In the genomic region with DNA sequence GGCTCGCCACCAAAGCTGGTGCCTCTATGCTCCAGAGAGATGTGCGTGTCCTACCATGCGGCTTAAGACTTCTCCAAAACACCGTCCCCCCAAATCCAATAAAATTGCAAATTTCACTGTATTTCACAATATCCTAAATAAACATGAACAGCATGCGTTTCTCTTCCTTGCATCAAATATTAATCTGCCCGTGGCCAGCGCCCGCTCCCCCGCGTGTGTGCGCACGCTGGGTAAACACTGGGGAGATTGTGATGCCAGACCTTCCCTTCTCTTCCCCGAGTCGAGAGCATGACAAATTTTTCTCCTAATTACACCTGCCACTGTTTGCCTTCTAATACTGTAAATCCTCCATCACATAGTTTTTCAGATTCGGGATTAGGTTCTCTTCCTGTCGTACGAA, we compare ENCODE assay signal across 32 cellular contexts.
"Had no signal": no experiment of that assay in that cellular context is flagged by ENCODE, and none has a peak within 500 bp of the region (broad histone marks: within the 10 kb centered on the region; RNA-seq: fewer than 3 reads in every experiment).

No MANE protein-coding gene starts in this region.

- DNase-seq: activated CD4-positive, alpha-beta T cell treated with anti-CD3 and anti-CD28 coated beads for 48 hours; activated CD4-positive, alpha-beta T cell treated with anti-CD3 and anti-CD28 coated beads, Interleukin-2, amount 50 U/mL, for 48 hours; activated CD8-positive, alpha-beta memory T cell treated with anti-CD3 and anti-CD28 coated beads for 24 hours; activated effector memory CD4-positive, alpha-beta T cell treated with Interleukin-2 at 50 U/mL for 16 hours; activated naive CD4-positive, alpha-beta T cell treated with anti-CD3 and anti-CD28 coated beads for 36 hours; activated naive CD8-positive, alpha-beta T cell treated with anti-CD3 and anti-CD28 coated beads for 36 hours; adrenal gland; cerebellar nuclear complex; colonic mucosa; effector CD8-positive, alpha-beta T cell; gastrocnemius medialis; left cardiac atrium; midbrain; naive thymus-derived CD8-positive, alpha-beta T cell; occipital lobe; right cardiac atrium; stimulated activated naive CD4-positive, alpha-beta T cell; T-helper 9 cell; testis; transverse colon; WERI-Rb-1 had no signal

- H3K4me3 Mint-ChIP-seq: activated naive CD4-positive, alpha-beta T cell treated with anti-CD3 and anti-CD28 coated beads for 36 hours; activated naive CD8-positive, alpha-beta T cell treated with anti-CD3 and anti-CD28 coated beads for 36 hours; brain; memory B cell; naive thymus-derived CD8-positive, alpha-beta T cell; neural crest cell had no signal

- H3K4me1 ChIP-seq: adrenal gland, ascending aorta, colonic mucosa, gastrocnemius medialis, testis, transverse colon had no signal

- H3K36me3 ChIP-seq: adrenal gland, ascending aorta, cardiac muscle cell, colonic mucosa, gastrocnemius medialis, transverse colon, WERI-Rb-1 had no signal

- H2AFZ ChIP-seq: hepatocyte had no signal

- H3K27me3 ChIP-seq: adrenal gland, ascending aorta, cardiac muscle cell, colonic mucosa, testis, transverse colon had no signal

- FAIRE-seq: endometrium, keratinocyte, TTC549 had no signal

- H3K27ac Mint-ChIP-seq: activated naive CD4-positive, alpha-beta T cell treated with anti-CD3 and anti-CD28 coated beads for 36 hours; activated naive CD8-positive, alpha-beta T cell treated with anti-CD3 and anti-CD28 coated beads for 36 hours; memory B cell; naive thymus-derived CD8-positive, alpha-beta T cell had no signal

- H3K4me1 Mint-ChIP-seq: activated naive CD8-positive, alpha-beta T cell treated with anti-CD3 and anti-CD28 coated beads for 36 hours; memory B cell; neural crest cell had no signal

- H3K27ac ChIP-seq: adrenal gland, ascending aorta, cardiac muscle cell, colonic mucosa, epithelial cell of prostate, gastrocnemius medialis, hepatocyte, testis, transverse colon, WERI-Rb-1 had no signal

- H3K4me3 ChIP-seq: adrenal gland, ascending aorta, cardiac muscle cell, colonic mucosa, gastrocnemius medialis, hepatocyte, testis, transverse colon had no signal

- H3K4me2 ChIP-seq: hepatocyte had no signal

- H3K27me3 Mint-ChIP-seq: activated naive CD8-positive, alpha-beta T cell treated with anti-CD3 and anti-CD28 coated beads for 36 hours had no signal

- H3K9me3 Mint-ChIP-seq: activated naive CD4-positive, alpha-beta T cell treated with anti-CD3 and anti-CD28 coated beads for 36 hours; activated naive CD8-positive, alpha-beta T cell treated with anti-CD3 and anti-CD28 coated beads for 36 hours; memory B cell; neural crest cell had no signal

- ATAC-seq: activated CD4-positive, CD25-positive, alpha-beta regulatory T cell treated with anti-CD3 and anti-CD28 coated beads, Interleukin-2, amount 50 U/mL, for 24 hours; gastrocnemius medialis; left cardiac atrium; naive thymus-derived CD8-positive, alpha-beta T cell; right cardiac atrium had no signal

- H3K79me2 ChIP-seq: hepatocyte had no signal

- H3K36me3 Mint-ChIP-seq: activated naive CD8-positive, alpha-beta T cell treated with anti-CD3 and anti-CD28 coated beads for 36 hours; brain; memory B cell; naive thymus-derived CD8-positive, alpha-beta T cell had no signal

- H3K9me3 ChIP-seq: ascending aorta, colonic mucosa, gastrocnemius medialis, testis, transverse colon had no signal
